Comparison of ENCODE assay signal across 8 cellular contexts in genomic region chr3:195635898-195636685, GRCh38. TPM values are rescaled to one million over a fixed set of nuclear protein-coding genes. Genes with fewer than 3 reads are reported as not detected.
DNase-seq lines count a peak whose midpoint lies in the region; ATAC-seq, FAIRE-seq and TF ChIP-seq lines count a peak whose summit lies in the region.
"Not testable (repeated sequence)": the region's sequence is repeated elsewhere in the genome, so short reads cannot be mapped to it uniquely, and the experiment has no call there.

No MANE protein-coding gene starts in this region.

- CTCF ChIA-PET in A549 (lab: Yijun Ruan, JAX); PC-3 (lab: Charles Lee): not testable (repeated sequence)

- not testable (repeated sequence) for H3K27me3 ChIP-seq in GM23248 (replicated peaks; ENCODE audit: insufficient read depth); PC-3 (ENCODE audit: low read length); breast epithelium; right cardiac atrium (ENCODE audit: control insufficient read depth, insufficient read depth); mucosa of rectum (ENCODE audit: control insufficient read depth in 2 of 2, insufficient read depth in 2 of 2, low read length in 2 of 2); small intestine (ENCODE audit: control insufficient read depth in 2 of 2, insufficient read depth in 2 of 2, low read length in 2 of 2)

- not testable (repeated sequence) for H3F3A ChIP-seq in GM23248 (ENCODE audit: insufficient read depth); PC-3 (ENCODE audit: low read length, unreplicated experiment)

- H3K4me2 ChIP-seq in A549 (peak overlapping the region; percentile 68), PC-3 (ENCODE audit: low read length) (peak overlapping the region; percentile 76)
- not testable (repeated sequence) for H3K4me2 ChIP-seq in GM23248 (ENCODE audit: unreplicated experiment)

- not testable (repeated sequence) for H3K4me1 ChIP-seq in A549; GM23248 (ENCODE audit: insufficient read depth); PC-3 (ENCODE audit: insufficient read depth, low read length); breast epithelium; right cardiac atrium (ENCODE audit: control insufficient read depth, insufficient read depth, low read length); mucosa of rectum (ENCODE audit: control insufficient read depth in 2 of 2, insufficient read depth in 2 of 2, low read length in 2 of 2); small intestine (ENCODE audit: control insufficient read depth in 2 of 2, insufficient read depth in 1 of 2, low read depth in 1 of 2, low read length in 1 of 2)

- TF ChIP-seq RAD21 in A549 (conservative IDR thresholded peaks at IDR 0.05 in 1 of 2, IDR thresholded peaks at IDR 0.05 in 1 of 2), result not testable (repeated sequence)

- not testable (repeated sequence) for H3K27me3 Mint-ChIP-seq in activated T-cell treated with anti-CD3 and anti-CD28 coated beads, Interleukin-2, amount 50 U/mL, for 24 hours

- H2AFZ ChIP-seq in GM23248, result not testable (repeated sequence)
- peak overlapping the region; percentile 67; the same call in 1 of the 2 replicates for H2AFZ ChIP-seq in PC-3 (ENCODE audit: low read length)

- not testable (repeated sequence) for H3K9me2 ChIP-seq in GM23248 (ENCODE audit: insufficient read depth); PC-3 (replicated peaks; ENCODE audit: low read length)

- not testable (repeated sequence) for H3K9me3 Mint-ChIP-seq in activated T-cell treated with anti-CD3 and anti-CD28 coated beads, Interleukin-2, amount 50 U/mL, for 24 hours

- 65% methylated on average over 19 of the region's 21 CpGs for WGBS in A549 (ENCODE audit: missing lambda C conversion rate)
- WGBS in GM23248 (ENCODE audit: low coverage in 1 of 2, low lambda C conversion rate in 2 of 2, missing lambda C conversion rate in 2 of 2), 2 experiments, result 69 to 71% methylated on average over 16 to 20 of the region's 21 CpGs
- WGBS in right cardiac atrium, result 69% methylated on average over 19 of the region's 21 CpGs
- WGBS in small intestine, 3 donors, result 33 to 57% (median 35%) methylated on average over 13 to 19 of the region's 21 CpGs

- FAIRE-seq in A549 (lab: Jason Lieb, UNC); small intestine (lab: Jason Lieb, UNC): not testable (repeated sequence)

- peak overlapping the region; percentile 72 for H3K4me3 Mint-ChIP-seq in activated T-cell treated with anti-CD3 and anti-CD28 coated beads, Interleukin-2, amount 50 U/mL, for 24 hours

- POLR2A ChIA-PET in A549 (lab: Yijun Ruan, JAX); PC-3 (lab: Charles Lee; ENCODE audit: unreplicated experiment): not testable (repeated sequence)

- not testable (repeated sequence) for H3K36me3 Mint-ChIP-seq in activated T-cell treated with anti-CD3 and anti-CD28 coated beads, Interleukin-2, amount 50 U/mL, for 24 hours (ENCODE audit: low read depth)

- not testable (repeated sequence) for H4K20me1 ChIP-seq in GM23248 (ENCODE audit: insufficient read depth); PC-3 (ENCODE audit: low read length)

- peak overlapping the region; percentile 18 to 77; a peak in 3 of 6 replicates for H3K27ac ChIP-seq in A549
- H3K27ac ChIP-seq in GM23248; PC-3 (ENCODE audit: low read length); right cardiac atrium (ENCODE audit: low read length); small intestine (ENCODE audit: low read depth in 1 of 2, low read length in 1 of 2): not testable (repeated sequence)
- peak overlapping the region; percentile 30 to 67 for H3K27ac ChIP-seq in breast epithelium
- H3K27ac ChIP-seq in mucosa of rectum (ENCODE audit: low read depth in 2 of 2, low read length in 2 of 2), result peak overlapping the region in 1 of 2 donors; percentile 68

- not testable (repeated sequence) for TF ChIP-seq CTCF in A549 (IDR thresholded peaks at IDR 0.05); PC-3 (conservative IDR thresholded peaks at IDR 0.05; ENCODE audit: low read depth, low read length); breast epithelium (IDR thresholded peaks at IDR 0.05)

- intact Hi-C loops in PC-3 (cut with micrococcal nuclease); breast epithelium (cut with DNase I; ENCODE audit: low total_unique reads); right cardiac atrium (cut with DNase I): not testable (repeated sequence)

- H3K9me3 ChIP-seq in A549; GM23248 (ENCODE audit: low read depth); PC-3 (ENCODE audit: low read length); breast epithelium; right cardiac atrium (ENCODE audit: control insufficient read depth, low read length); mucosa of rectum (ENCODE audit: control insufficient read depth in 2 of 2, low read length in 2 of 2); small intestine (ENCODE audit: control insufficient read depth, low read depth): not testable (repeated sequence)

- not testable (repeated sequence) for H3K9ac ChIP-seq in GM23248
- H3K9ac ChIP-seq in PC-3 (ENCODE audit: low read length), result peak overlapping the region; percentile 38; the same call in 1 of the 2 replicates
- peak overlapping the region in 1 of 2 donors; percentile 60 for H3K9ac ChIP-seq in mucosa of rectum (ENCODE audit: low read depth in 1 of 2, low read length in 2 of 2)

- H3K27ac Mint-ChIP-seq in activated T-cell treated with anti-CD3 and anti-CD28 coated beads, Interleukin-2, amount 50 U/mL, for 24 hours, result peak overlapping the region; percentile 83

- not testable (repeated sequence) for TF ChIP-seq POLR2A in A549 (IDR thresholded peaks at IDR 0.05; ENCODE audit: low read length); breast epithelium (IDR thresholded peaks at IDR 0.05)

- ATAC-seq in A549, right cardiac atrium: not testable (repeated sequence)
- ATAC-seq in PC-3, result peak; percentile 23

- BruUV-seq in PC-3 (replicated peaks; lab: Mats Ljungman, UMichigan), result TSS peak; percentile 76

- H3K4me3 ChIP-seq in A549 (peak overlapping the region; percentile 33), PC-3 (ENCODE audit: low read length) (peak overlapping the region; percentile 63), breast epithelium (peak overlapping the region in 2 of 3 donors; percentile 24 to 37), mucosa of rectum (ENCODE audit: low read length in 2 of 2) (peak overlapping the region; percentile 56 to 64), small intestine (ENCODE audit: low read depth in 1 of 2, low read length in 2 of 2) (peak overlapping the region in 1 of 2 donors; percentile 11)
- H3K4me3 ChIP-seq in GM23248; right cardiac atrium (ENCODE audit: low read length): not testable (repeated sequence)

- not testable (repeated sequence) for DNase-seq in A549 (ENCODE audit: low read depth in 1 of 2, low spot score in 1 of 2); activated T-cell treated with anti-CD3 and anti-CD28 coated beads, Interleukin-2, amount 50 U/mL, for 24 hours; breast epithelium (ENCODE audit: low spot score in 2 of 2)
- peak; percentile 21 for DNase-seq in GM23248
- peak; percentile 46 for DNase-seq in PC-3
- DNase-seq in right cardiac atrium, result peak; percentile 48 to 65 (median 64)
- peak; percentile 55 for DNase-seq in small intestine

- H3K36me3 ChIP-seq in GM23248 (ENCODE audit: low read depth); PC-3 (ENCODE audit: low read depth, low read length); breast epithelium; mucosa of rectum (ENCODE audit: control insufficient read depth in 2 of 2, insufficient read depth in 2 of 2, low read length in 2 of 2); small intestine (ENCODE audit: control insufficient read depth in 2 of 2, insufficient read depth in 2 of 2, low read length in 2 of 2): not testable (repeated sequence)

- H3K4me1 Mint-ChIP-seq in activated T-cell treated with anti-CD3 and anti-CD28 coated beads, Interleukin-2, amount 50 U/mL, for 24 hours (ENCODE audit: low read depth), result peaks cover 24% of the 10 kb centered on the region

- in situ Hi-C loops in GM23248 (cut with MboI), result not testable (repeated sequence)

- TF ChIP-seq EP300 in A549 (IDR thresholded peaks at IDR 0.05), result not testable (repeated sequence)

- H3K79me2 ChIP-seq in GM23248 (ENCODE audit: insufficient read depth); PC-3 (ENCODE audit: low read length): not testable (repeated sequence)

RNA-seq across cellular contexts. Expression of gene APOD, which starts 52.4 kb away (rescaled TPM):
- 2.8 and 3.1 TPM in 2 replicates for polyA plus RNA-seq in A549 (2011; rRNA removed)
- 0.25 and 0.34 TPM in 2 replicates for polyA plus RNA-seq in A549 (2012; cell fraction: cytosol; rRNA removed)
- 0.14 and 0.58 TPM in 2 replicates for polyA plus RNA-seq in A549 (2012; cell fraction: nucleus; rRNA removed)
- 0.15 to 0.36 TPM (median 0.28 TPM) in 3 replicates for polyA plus RNA-seq in A549 (2017; fragmentation: RNase III; extraction: RNeasy Plus Mini Kit Qiagen cat#74134 plus additional on column Dnase treatment)
- 2.7 and 3.6 TPM in 2 replicates for polyA minus RNA-seq in A549 (2011; rRNA and poly(A)+ RNA removed)
- total RNA-seq in GM23248 (2014; rRNA removed; shearing (Covaris generic)), result 0.97 TPM in 1 of 2 replicates, not detected in the other
- polyA plus RNA-seq in GM23248 (2016; fragmentation: Nextera tagmentation; extraction: Ambion mirVana), result 3.7 and 4.7 TPM in 2 replicates
- total RNA-seq in PC-3 (2014; rRNA removed), result 0.29 TPM in 1 of 2 replicates, not detected in the other
- 1,000 to 10,000 TPM in 2 of 3 donors, 100 to 1,000 TPM in 1; 651 to 2,224 (median 1,247) TPM for total RNA-seq in breast epithelium
- total RNA-seq in right cardiac atrium, result 10 to 100 TPM; 31.8 to 45.9 (median 40.8) TPM
- polyA plus RNA-seq in right cardiac atrium, result 174 TPM
- polyA plus RNA-seq in small intestine, result 10 to 100 TPM in 2 of 3 donors, 1 to 10 TPM in 1; 2.9 to 64.2 (median 15.7) TPM

Comparison
In these comparisons a context has a peak if more than half of its experiments do, and no peak if none do; other contexts are left out.
1. RNA of gene APOD, which starts 52.4 kb away (total RNA-seq): 651 to 2,224 TPM in breast epithelium and 31.8 to 45.9 TPM in right cardiac atrium; 0.97 TPM in GM23248 and 0.29 TPM in PC-3; every median in the first group is over 10 times any median in the second.